ENCODE assay signal across 19 cellular contexts in genomic region chr1:92430030-92430429, GRCh38. TPM values are rescaled to one million over a fixed set of nuclear protein-coding genes. Genes with fewer than 3 reads are reported as not detected.
DNase-seq lines count a peak whose midpoint lies in the region; ATAC-seq, FAIRE-seq and TF ChIP-seq lines count a peak whose summit lies in the region.
"Had no signal": no experiment of that assay in that cellular context is flagged by ENCODE, and none has a peak within 500 bp of the region (broad histone marks: within the 10 kb centered on the region; RNA-seq: fewer than 3 reads in every experiment).

No MANE protein-coding gene starts in this region.

- intact Hi-C loops in HepG2 (cut with micrococcal nuclease; ENCODE audit: unreplicated experiment) (no loop called here), right lobe of liver (cut with DNase I) (no loop called here), K562 (cut with micrococcal nuclease) (no loop called here)

- no peak overlapping the region for H2AFZ ChIP-seq in HepG2 (ENCODE audit: low read length)
- no peak overlapping the region for H2AFZ ChIP-seq in K562 (ENCODE audit: low read depth, low read length)

- no peak for DNase-seq in HepG2 (ENCODE audit: low spot score)
- no peak for DNase-seq in right lobe of liver
- DNase-seq in K562 (ENCODE audit: extremely low read depth in 1 of 4, low spot score in 3 of 4) = no peak
- DNase-seq in AG08396 (ENCODE audit: low spot score) = no peak
- DNase-seq: AML-193; Caco-2; Calu3; CD4-positive, alpha-beta T cell; CD8-positive, alpha-beta T cell; DMS79 treated with DMSO at 0.1 percent for 48 hours; GF-D8 had no signal

- in situ Hi-C loops in HepG2 (cut with HindIII; ENCODE audit: extremely low pct_ligation_motif_present, low pct_unique_long_range_greater_than_20kb) = no loop called here
- in situ Hi-C loops in K562 (cut with MboI) = no loop called here

- TF ChIP-seq RAD21 in HepG2 (CRISPR knock-in tag; IDR thresholded peaks at IDR 0.05) (no peak), K562 (CRISPR knock-in tag; conservative IDR thresholded peaks at IDR 0.05 in 1 of 2, IDR thresholded peaks at IDR 0.05 in 1 of 2) (no peak)

- POLR2A ChIA-PET in HepG2 (lab: Yijun Ruan, JAX) (no interaction called here), K562 (lab: Yijun Ruan, JAX) (interaction anchor here (1.2 kb wide), 1 partner anchor 9 kb away, joined by 4 read pairs; no protein-coding TSS in a partner anchor)

- no peak for ATAC-seq in HepG2
- no peak for ATAC-seq in right lobe of liver
- ATAC-seq in K562 = no peak
- ATAC-seq in GM18505 (IDR thresholded peaks at IDR 0.05; ENCODE audit: unreplicated experiment) = no peak
- ATAC-seq: A549; CD8-positive, alpha-beta T cell had no signal

- H3K4me2 ChIP-seq in HepG2 (ENCODE audit: low read depth, low read length) (no peak overlapping the region), K562 (ENCODE audit: insufficient read depth, low read length) (no peak overlapping the region)
- H3K4me2 ChIP-seq: A549; BLaER1 treated with 17β-estradiol and CSF1 and Interleukin-3, amounts not matched to agents 10 nM and 100 nM had no signal

- no peak overlapping the region for H3K9ac ChIP-seq in HepG2 (ENCODE audit: insufficient read depth, low read depth, low read length)
- H3K9ac ChIP-seq in K562 (ENCODE audit: insufficient read depth in 1 of 2, low read depth in 2 of 2, low read length in 2 of 2) = no peak overlapping the region
- H3K9ac ChIP-seq: BLaER1 treated with 17β-estradiol and CSF1 and Interleukin-3, amounts not matched to agents 10 nM and 100 nM had no signal

- 0% methylated on average over 1 of the region's 1 CpG for WGBS in HepG2 (ENCODE audit: low lambda C conversion rate)
- 61% methylated on average over 1 of the region's 1 CpG for WGBS in right lobe of liver (ENCODE audit: insufficient coverage, low coverage, low lambda C conversion rate, missing lambda C conversion rate)
- 12% methylated on average over 1 of the region's 1 CpG for WGBS in K562 (ENCODE audit: insufficient coverage, low coverage, missing lambda C conversion rate)

- H3K9me1 ChIP-seq in K562 (ENCODE audit: control insufficient read depth, insufficient read depth, low read length) = no peaks in the 10 kb centered on the region

- CTCF ChIA-PET in HepG2 (lab: Yijun Ruan, JAX; ENCODE audit: low intra/inter-chr PET ratio, low total read pairs) (no interaction called here), K562 (lab: Yijun Ruan, JAX; ENCODE audit: low intra/inter-chr PET ratio) (no interaction called here)

- TF ChIP-seq POLR2A in HepG2 (IDR thresholded peaks at IDR 0.05; ENCODE audit: insufficient read depth in 1 of 2, low read depth in 2 of 2, low read length in 2 of 2) = no peak
- no peak for TF ChIP-seq POLR2A in right lobe of liver (IDR thresholded peaks at IDR 0.05)
- TF ChIP-seq POLR2A in K562 (conservative IDR thresholded peaks at IDR 0.05) = no peak
- no peak for TF ChIP-seq POLR2A in GM18505 (IDR thresholded peaks at IDR 0.05; ENCODE audit: borderline replicate concordance, extremely low read depth, insufficient read depth, insufficient read length)

- H3K9me3 ChIP-seq in HepG2 (ENCODE audit: low read length) = no peaks in the 10 kb centered on the region
- H3K9me3 ChIP-seq in right lobe of liver = no peaks in the 10 kb centered on the region
- no peaks in the 10 kb centered on the region for H3K9me3 ChIP-seq in K562 (replicated peaks; ENCODE audit: control insufficient read depth, insufficient read depth, low read depth, low read length)
- H3K9me3 ChIP-seq: A549, Caco-2 had no signal

- H3K36me3 ChIP-seq in HepG2 (replicated peaks in 1 of 2; ENCODE audit: control insufficient read depth in 1 of 2, insufficient read depth in 2 of 2, low read length in 2 of 2) (no peaks in the 10 kb centered on the region), right lobe of liver (no peaks in the 10 kb centered on the region), K562 (ENCODE audit: control insufficient read depth, insufficient read depth, low read length) (no peaks in the 10 kb centered on the region)
- H3K36me3 ChIP-seq: BLaER1 treated with 17β-estradiol and CSF1 and Interleukin-3, amounts not matched to agents 10 nM and 100 nM had no signal

- H4K20me1 ChIP-seq in HepG2 (ENCODE audit: insufficient read depth, low read length) = no peaks in the 10 kb centered on the region
- H4K20me1 ChIP-seq in K562 (replicated peaks; ENCODE audit: control insufficient read depth, insufficient read depth, low read length) = no peaks in the 10 kb centered on the region
- H4K20me1 ChIP-seq: BLaER1 treated with 17β-estradiol and CSF1 and Interleukin-3, amounts not matched to agents 10 nM and 100 nM had no signal

- BruUV-seq in HepG2 (replicated peaks; lab: Mats Ljungman, UMichigan) (no TSS peak), K562 (replicated peaks; lab: Mats Ljungman, UMichigan) (no TSS peak)

- FAIRE-seq in HepG2 (lab: Jason Lieb, UNC) = no peak
- FAIRE-seq in K562 (lab: Jason Lieb, UNC) = no peak
- FAIRE-seq: A549, D721Med, GM12891, GM18507 had no signal

- TF ChIP-seq CTCF in HepG2 (CRISPR knock-in tag; IDR thresholded peaks at IDR 0.05) = no peak
- TF ChIP-seq CTCF in right lobe of liver (IDR thresholded peaks at IDR 0.05) = no peak
- no peak for TF ChIP-seq CTCF in K562 (IDR thresholded peaks at IDR 0.05 in 2 of 3, conservative IDR thresholded peaks at IDR 0.05 in 1 of 3; ENCODE audit: insufficient read depth in 2 of 3, low read depth in 1 of 3, low read length in 3 of 3)

- no peaks in the 10 kb centered on the region for H3K79me2 ChIP-seq in HepG2 (ENCODE audit: insufficient read depth, low read length)
- no peaks in the 10 kb centered on the region for H3K79me2 ChIP-seq in K562 (ENCODE audit: control insufficient read depth, insufficient read depth, low read length)

- no peak for TF ChIP-seq EP300 in HepG2 (IDR thresholded peaks at IDR 0.05; ENCODE audit: low read depth in 2 of 2, low read length in 2 of 2)
- no peak for TF ChIP-seq EP300 in HepG2 (CRISPR knock-in tag; IDR thresholded peaks at IDR 0.05; ENCODE audit: borderline replicate concordance)
- no peak for TF ChIP-seq EP300 in K562 (IDR thresholded peaks at IDR 0.05; ENCODE audit: low read length)

- no peaks in the 10 kb centered on the region for H3K4me1 ChIP-seq in HepG2 (ENCODE audit: insufficient read depth, low read length)
- H3K4me1 ChIP-seq in right lobe of liver = no peaks in the 10 kb centered on the region
- H3K4me1 ChIP-seq in K562 (replicated peaks in 1 of 2; ENCODE audit: control insufficient read depth in 2 of 2, insufficient read depth in 2 of 2, low read length in 2 of 2) = no peaks in the 10 kb centered on the region
- H3K4me1 ChIP-seq: A549; BLaER1 treated with 17β-estradiol and CSF1 and Interleukin-3, amounts not matched to agents 10 nM and 100 nM; Caco-2 had no signal

- H3K27me3 ChIP-seq in HepG2 (ENCODE audit: control insufficient read depth in 1 of 2, insufficient read depth in 2 of 2, low read length in 2 of 2) (no peaks in the 10 kb centered on the region), right lobe of liver (no peaks in the 10 kb centered on the region), K562 (ENCODE audit: control insufficient read depth in 2 of 2, insufficient read depth in 2 of 2, low read length in 2 of 2) (no peaks in the 10 kb centered on the region)
- H3K27me3 ChIP-seq: BLaER1 treated with 17β-estradiol and CSF1 and Interleukin-3, amounts not matched to agents 10 nM and 100 nM had no signal

- H3K4me3 ChIP-seq in HepG2 (replicated peaks in 1 of 3; ENCODE audit: insufficient read depth in 1 of 3, low read depth in 2 of 3, low read length in 3 of 3) (no peak overlapping the region), right lobe of liver (no peak overlapping the region), K562 (no peak overlapping the region)
- H3K4me3 ChIP-seq: A549; BLaER1 treated with 17β-estradiol and CSF1 and Interleukin-3, amounts not matched to agents 10 nM and 100 nM had no signal

- H3K27ac ChIP-seq in HepG2 (ENCODE audit: extremely low read length, insufficient read depth, low read length) = no peak overlapping the region
- H3K27ac ChIP-seq in right lobe of liver = no peak overlapping the region
- no peak overlapping the region for H3K27ac ChIP-seq in K562 (ENCODE audit: extremely low read depth, low read depth, low read length)
- H3K27ac ChIP-seq: 22Rv1; A549; BLaER1 treated with 17β-estradiol and CSF1 and Interleukin-3, amounts not matched to agents 10 nM and 100 nM; C4-2B had no signal

RNA-seq across cellular contexts. Expression of gene GFI1, which starts 56.7 kb away (rescaled TPM):
- total RNA-seq in HepG2 (2016; rRNA removed; fragmentation: Illumina TruSeq; extraction: Trizol) = 10.0 and 10.3 TPM in 2 replicates
- total RNA-seq in HepG2 (2016; cell fraction: cytosol; rRNA removed; fragmentation: Illumina TruSeq; extraction: Trizol; ENCODE audit: low read depth) = 2.2 and 2.4 TPM in 2 replicates
- total RNA-seq in HepG2 (2016; cell fraction: insoluble cytoplasmic fraction; rRNA removed; fragmentation: Illumina TruSeq; extraction: Trizol) = 7.8 and 10.1 TPM in 2 replicates
- 7.6 and 8.3 TPM in 2 replicates for total RNA-seq in HepG2 (2016; cell fraction: membrane; rRNA removed; fragmentation: Illumina TruSeq; extraction: Trizol)
- total RNA-seq in HepG2 (2016; cell fraction: nucleus; rRNA removed; fragmentation: Illumina TruSeq; extraction: Trizol) = 8.2 and 9.3 TPM in 2 replicates
- polyA plus RNA-seq in HepG2 (2011; rRNA removed) = 8.7 and 10.5 TPM in 2 replicates
- polyA plus RNA-seq in HepG2 (2011; cell fraction: cytosol; rRNA removed) = 6.4 and 8.9 TPM in 2 replicates
- polyA plus RNA-seq in HepG2 (2011; cell fraction: nucleus; rRNA removed) = 20.6 and 24.5 TPM in 2 replicates
- polyA plus RNA-seq in HepG2 (2012) = 5.6 and 9.4 TPM in 2 replicates
- polyA plus RNA-seq in HepG2 (2016; cell fraction: cytosol; fragmentation: Illumina TruSeq; extraction: Trizol; ENCODE audit: low read depth) = 1.7 and 1.8 TPM in 2 replicates
- polyA plus RNA-seq in HepG2 (2016; cell fraction: insoluble cytoplasmic fraction; fragmentation: Illumina TruSeq; extraction: Trizol; ENCODE audit: low read depth) = 9.4 and 11.2 TPM in 2 replicates
- polyA plus RNA-seq in HepG2 (2016; cell fraction: membrane; fragmentation: Illumina TruSeq; extraction: Trizol; ENCODE audit: low read depth) = 5.1 and 6.1 TPM in 2 replicates
- polyA plus RNA-seq in HepG2 (2016; cell fraction: nucleus; fragmentation: Illumina TruSeq; extraction: Trizol; ENCODE audit: insufficient read depth, low read depth) = 17.1 and 17.5 TPM in 2 replicates
- polyA minus RNA-seq in HepG2 (2011; rRNA and poly(A)+ RNA removed; ENCODE audit: low replicate concordance) = 1.0 and 21.8 TPM in 2 replicates
- 6.8 and 9.8 TPM in 2 replicates for polyA minus RNA-seq in HepG2 (2011; cell fraction: cytosol; rRNA and poly(A)+ RNA removed)
- 14.0 and 15.8 TPM in 2 replicates for polyA minus RNA-seq in HepG2 (2011; cell fraction: nucleus; rRNA and poly(A)+ RNA removed)
- under 1 TPM; 0.12 to 0.80 (median 0.42) TPM for total RNA-seq in right lobe of liver
- 1.2 and 1.3 TPM in 2 replicates for total RNA-seq in K562 (2011; cell fraction: chromatin; rRNA removed; ENCODE audit: low replicate concordance)
- 0.53 and 1.5 TPM in 2 replicates for total RNA-seq in K562 (2011; cell fraction: nucleolus; rRNA removed)
- 0.38 and 0.51 TPM in 2 replicates for total RNA-seq in K562 (2011; cell fraction: nucleoplasm; rRNA removed)
- 0.36 and 0.53 TPM in 2 replicates for total RNA-seq in K562 (2014; rRNA removed)
- 0.29 and 0.36 TPM in 2 replicates for total RNA-seq in K562 (2014; rRNA removed; fragmentation: Illumina TruSeq; extraction: Trizol)
- 0.87 and 1.2 TPM in 2 replicates for total RNA-seq in K562 (2015; rRNA removed; fragmentation: Illumina TruSeq; extraction: Trizol)
- total RNA-seq in K562 (2021) = 0.66 and 0.85 TPM in 2 replicates
- 0.93 and 1.2 TPM in 2 replicates for polyA plus RNA-seq in K562 (2011; rRNA removed)
- polyA plus RNA-seq in K562 (2011; cell fraction: cytosol; rRNA removed) = 0.67 and 0.84 TPM in 2 replicates
- polyA plus RNA-seq in K562 (2011; cell fraction: nucleus; rRNA removed) = 2.8 and 4.6 TPM in 2 replicates
- polyA plus RNA-seq in K562 (2012) = 1.1 and 3.8 TPM in 2 replicates
- 0.40 and 0.46 TPM in 2 replicates for polyA plus RNA-seq in K562 (2014; fragmentation: Illumina TruSeq; extraction: Trizol)
- under 1 TPM; 0.07 to 0.13 TPM for polyA plus RNA-seq in K562 (2014; fragmentation: Nextera tagmentation; extraction: Ambion mirVana)
- polyA plus RNA-seq in K562 (2014; rRNA removed) = 0.45 and 0.68 TPM in 2 replicates
- polyA minus RNA-seq in K562 (2011; rRNA and poly(A)+ RNA removed) = 0.60 and 1.1 TPM in 2 replicates
- 0.57 TPM in 1 of 2 replicates, not detected in the other for polyA minus RNA-seq in K562 (2011; cell fraction: cytosol; rRNA and poly(A)+ RNA removed)
- polyA minus RNA-seq in K562 (2011; cell fraction: nucleus; rRNA and poly(A)+ RNA removed) = 0.67 and 1.6 TPM in 2 replicates
